Comparison of ENCODE assay signal across 8 cellular contexts in genomic region chr19:14505488-14506239, GRCh38. TPM values are rescaled to one million over a fixed set of nuclear protein-coding genes. Genes with fewer than 3 reads are reported as not detected.
DNase-seq lines count a peak whose midpoint lies in the region; ATAC-seq, FAIRE-seq and TF ChIP-seq lines count a peak whose summit lies in the region.

No MANE protein-coding gene starts in this region.

- in situ Hi-C loops in Caki2 (cut with HindIII; ENCODE audit: low pct_unique_long_range_greater_than_20kb, low sequenced_read_pairs) = no loop called here
- in situ Hi-C loops in K562 (cut with MboI) = no loop called here

- no peak for TF ChIP-seq EP300 in K562 (IDR thresholded peaks at IDR 0.05; ENCODE audit: low read length)

- 21% methylated on average over 19 of the region's 19 CpGs for WGBS in K562 (ENCODE audit: insufficient coverage, low coverage, missing lambda C conversion rate)

- H3K4me1 ChIP-seq in HUES6 (ENCODE audit: control insufficient read depth, insufficient read depth, low read length) = peaks cover 4% of the 10 kb centered on the region; the same call in 1 of the 2 replicates
- peaks cover 22 to 26% of the 10 kb centered on the region in 2 experiments for H3K4me1 ChIP-seq in K562 (replicated peaks in 1 of 2; ENCODE audit: control insufficient read depth in 2 of 2, insufficient read depth in 2 of 2, low read length in 2 of 2)

- peak in 1 of 2 experiments; percentile 66; a peak in 2 of 4 replicates for TF ChIP-seq RAD21 in K562 (CRISPR knock-in tag; conservative IDR thresholded peaks at IDR 0.05 in 1 of 2, IDR thresholded peaks at IDR 0.05 in 1 of 2)

- no TSS peak for BruUV-seq in K562 (replicated peaks; lab: Mats Ljungman, UMichigan)

- H2AFZ ChIP-seq in K562 (ENCODE audit: low read depth, low read length) = peak overlapping the region; percentile 60

- H3K9ac ChIP-seq in HUES6 (ENCODE audit: low read length) (peak overlapping the region; percentile 19), K562 (ENCODE audit: insufficient read depth in 1 of 2, low read depth in 2 of 2, low read length in 2 of 2) (peak overlapping the region in 1 of 2 experiments; percentile 32; a peak in 1 of 4 replicates)

- peak; percentile 75 for FAIRE-seq in K562 (lab: Jason Lieb, UNC)

- intact Hi-C loops in K562 (cut with micrococcal nuclease) = loop anchor here (1.0 kb wide), 1 partner anchor 46 kb away; no protein-coding TSS in a partner anchor
- intact Hi-C loops in left colon (cut with DNase I, micrococcal nuclease) = no loop called here

- H3K27ac ChIP-seq in HUES6 (ENCODE audit: low read depth, low read length) (no peak overlapping the region), K562 (ENCODE audit: extremely low read depth, low read depth, low read length) (no peak overlapping the region; the same call in 2 of the 3 replicates)

- CTCF ChIA-PET in K562 (lab: Yijun Ruan, JAX; ENCODE audit: low intra/inter-chr PET ratio) = interaction anchor here (0.6 to 1.6 kb wide), 3 partner anchors 11 to 224 kb away, joined by 3 to 6 read pairs (median 3); no protein-coding TSS in a partner anchor

- no peaks in the 10 kb centered on the region; the same call in 1 of the 2 replicates for H4K20me1 ChIP-seq in K562 (replicated peaks; ENCODE audit: control insufficient read depth, insufficient read depth, low read length)

- H3K36me3 ChIP-seq in HUES6 (ENCODE audit: control insufficient read depth, insufficient read depth, low read length) (no peaks in the 10 kb centered on the region), K562 (ENCODE audit: control insufficient read depth, insufficient read depth, low read length) (no peaks in the 10 kb centered on the region)

- H3K27me3 ChIP-seq in HUES6 (ENCODE audit: control insufficient read depth, insufficient read depth, low read length) (no peaks in the 10 kb centered on the region), K562 (ENCODE audit: control insufficient read depth in 2 of 2, insufficient read depth in 2 of 2, low read length in 2 of 2) (no peaks in the 10 kb centered on the region)

- POLR2A ChIA-PET in K562 (lab: Yijun Ruan, JAX) = interaction anchor here (0.6 to 7.5 kb wide), 4 partner anchors 8 to 121 kb away, joined by 3 to 70 read pairs (median 7); partner anchors contain the start of gene DNAJB1

- H3K4me2 ChIP-seq in K562 (ENCODE audit: insufficient read depth, low read length) = peak overlapping the region; percentile 58

- peak; percentile 83 to 93 (median 84) for TF ChIP-seq CTCF in K562 (IDR thresholded peaks at IDR 0.05 in 2 of 3, conservative IDR thresholded peaks at IDR 0.05 in 1 of 3; ENCODE audit: insufficient read depth in 2 of 3, low read depth in 1 of 3, low read length in 3 of 3)

- no peak for TF ChIP-seq POLR2A in K562 (conservative IDR thresholded peaks at IDR 0.05)

- no peak overlapping the region for H3K4me3 ChIP-seq in HUES6 (ENCODE audit: low read depth, low read length)
- H3K4me3 ChIP-seq in K562 = no peak overlapping the region

- no peaks in the 10 kb centered on the region for H3K9me1 ChIP-seq in K562 (ENCODE audit: control insufficient read depth, insufficient read depth, low read length)

- DNase-seq in Caki2 (ENCODE audit: low read depth) = peak; percentile 99
- peak; percentile 72 for DNase-seq in UCSD-AML1 (lab: John Stamatoyannopoulos, UW; ENCODE audit: unreplicated experiment)
- peak; percentile 80 to 87 (median 84) for DNase-seq in K562 (ENCODE audit: extremely low read depth in 1 of 4, low spot score in 3 of 4)
- peak; percentile 66 to 80 for DNase-seq in left colon
- DNase-seq in stimulated activated CD8-positive, alpha-beta memory T cell treated with anti-CD3 and anti-CD28 coated beads, Interleukin-15, amount 100 ng/mL, for 1 hour (ENCODE audit: low read depth) = peak; percentile 43
- DNase-seq in cerebellar nuclear complex (lab: John Stamatoyannopoulos, UW) = no peak

- H3K9me3 ChIP-seq in HUES6 (ENCODE audit: control insufficient read depth, insufficient read depth, low read depth, low read length) = no peaks in the 10 kb centered on the region
- H3K9me3 ChIP-seq in K562 (replicated peaks; ENCODE audit: control insufficient read depth, insufficient read depth, low read depth, low read length) = no peaks in the 10 kb centered on the region

- no peaks in the 10 kb centered on the region for H3K79me2 ChIP-seq in K562 (ENCODE audit: control insufficient read depth, insufficient read depth, low read length)

- ATAC-seq in K562 = peak; percentile 91
- peak; percentile 83 for ATAC-seq in left colon
- ATAC-seq in HG03108 (IDR thresholded peaks at IDR 0.05; ENCODE audit: unreplicated experiment) = no peak

RNA-seq across cellular contexts. Expression of gene GIPC1, which starts 9.7 kb away (rescaled TPM):
- 321 and 340 TPM in 2 replicates for total RNA-seq in Caki2 (2014; rRNA removed; shearing (Covaris generic); ENCODE audit: low replicate concordance)
- total RNA-seq in K562 (2011; cell fraction: chromatin; rRNA removed; ENCODE audit: low replicate concordance) = 18.6 and 50.3 TPM in 2 replicates
- total RNA-seq in K562 (2011; cell fraction: nucleolus; rRNA removed) = 32.9 and 38.4 TPM in 2 replicates
- 26.4 and 30.8 TPM in 2 replicates for total RNA-seq in K562 (2011; cell fraction: nucleoplasm; rRNA removed)
- 54.7 and 71.2 TPM in 2 replicates for total RNA-seq in K562 (2014; rRNA removed)
- 7.8 and 12.0 TPM in 2 replicates for total RNA-seq in K562 (2014; rRNA removed; fragmentation: Illumina TruSeq; extraction: Trizol)
- 39.7 and 46.3 TPM in 2 replicates for total RNA-seq in K562 (2015; rRNA removed; fragmentation: Illumina TruSeq; extraction: Trizol)
- 49.7 and 51.7 TPM in 2 replicates for total RNA-seq in K562 (2021)
- 24.8 and 26.6 TPM in 2 replicates for polyA plus RNA-seq in K562 (2011; rRNA removed)
- 25.0 and 75.6 TPM in 2 replicates for polyA plus RNA-seq in K562 (2011; cell fraction: cytosol; rRNA removed)
- 15.3 and 27.8 TPM in 2 replicates for polyA plus RNA-seq in K562 (2011; cell fraction: nucleus; rRNA removed)
- polyA plus RNA-seq in K562 (2012) = 37.9 and 39.8 TPM in 2 replicates
- polyA plus RNA-seq in K562 (2014; fragmentation: Illumina TruSeq; extraction: Trizol) = 13.6 and 35.1 TPM in 2 replicates
- polyA plus RNA-seq in K562 (2014; fragmentation: Nextera tagmentation; extraction: Ambion mirVana) = 1 to 10 TPM in 1 of 2 experiments, under 1 TPM in 1; 0.49 to 1.1 TPM
- 50.8 and 52.2 TPM in 2 replicates for polyA plus RNA-seq in K562 (2014; rRNA removed)
- polyA minus RNA-seq in K562 (2011; rRNA and poly(A)+ RNA removed) = 6.3 and 11.7 TPM in 2 replicates
- 32.3 and 41.7 TPM in 2 replicates for polyA minus RNA-seq in K562 (2011; cell fraction: cytosol; rRNA and poly(A)+ RNA removed)
- polyA minus RNA-seq in K562 (2011; cell fraction: nucleus; rRNA and poly(A)+ RNA removed) = 8.9 and 9.0 TPM in 2 replicates
- 100 to 1,000 TPM; 310 to 395 TPM for total RNA-seq in left colon

RNA-seq across cellular contexts. Expression of gene DNAJB1, which starts 12.5 kb away (rescaled TPM):
- total RNA-seq in Caki2 (2014; rRNA removed; shearing (Covaris generic); ENCODE audit: low replicate concordance) = 160 and 173 TPM in 2 replicates
- total RNA-seq in K562 (2011; cell fraction: chromatin; rRNA removed; ENCODE audit: low replicate concordance) = 66.1 and 87.4 TPM in 2 replicates
- total RNA-seq in K562 (2011; cell fraction: nucleolus; rRNA removed) = 67.0 and 68.3 TPM in 2 replicates
- total RNA-seq in K562 (2011; cell fraction: nucleoplasm; rRNA removed) = 68.0 and 69.1 TPM in 2 replicates
- 62.1 and 71.5 TPM in 2 replicates for total RNA-seq in K562 (2014; rRNA removed)
- total RNA-seq in K562 (2014; rRNA removed; fragmentation: Illumina TruSeq; extraction: Trizol) = 51.2 and 60.9 TPM in 2 replicates
- total RNA-seq in K562 (2015; rRNA removed; fragmentation: Illumina TruSeq; extraction: Trizol) = 85.3 and 86.5 TPM in 2 replicates
- 94.8 and 99.9 TPM in 2 replicates for total RNA-seq in K562 (2021)
- polyA plus RNA-seq in K562 (2011; rRNA removed) = 83.5 and 113 TPM in 2 replicates
- 101 TPM in 2 replicates for polyA plus RNA-seq in K562 (2011; cell fraction: cytosol; rRNA removed)
- 78.2 and 79.0 TPM in 2 replicates for polyA plus RNA-seq in K562 (2011; cell fraction: nucleus; rRNA removed)
- 69.4 and 84.8 TPM in 2 replicates for polyA plus RNA-seq in K562 (2012)
- polyA plus RNA-seq in K562 (2014; fragmentation: Illumina TruSeq; extraction: Trizol) = 78.3 and 100 TPM in 2 replicates
- 10 to 100 TPM; 13.2 to 16.2 TPM for polyA plus RNA-seq in K562 (2014; fragmentation: Nextera tagmentation; extraction: Ambion mirVana)
- polyA plus RNA-seq in K562 (2014; rRNA removed) = 61.7 and 79.2 TPM in 2 replicates
- 71.6 and 93.9 TPM in 2 replicates for polyA minus RNA-seq in K562 (2011; rRNA and poly(A)+ RNA removed)
- 31.4 and 40.9 TPM in 2 replicates for polyA minus RNA-seq in K562 (2011; cell fraction: cytosol; rRNA and poly(A)+ RNA removed)
- 22.5 and 40.4 TPM in 2 replicates for polyA minus RNA-seq in K562 (2011; cell fraction: nucleus; rRNA and poly(A)+ RNA removed)
- total RNA-seq in left colon = 100 to 1,000 TPM; 122 to 123 TPM

RNA-seq across cellular contexts. Expression of gene TECR, which starts 23.7 kb away (rescaled TPM):
- total RNA-seq in Caki2 (2014; rRNA removed; shearing (Covaris generic); ENCODE audit: low replicate concordance) = 169 and 181 TPM in 2 replicates
- total RNA-seq in K562 (2011; cell fraction: chromatin; rRNA removed; ENCODE audit: low replicate concordance) = 122 and 325 TPM in 2 replicates
- 437 and 484 TPM in 2 replicates for total RNA-seq in K562 (2011; cell fraction: nucleolus; rRNA removed)
- total RNA-seq in K562 (2011; cell fraction: nucleoplasm; rRNA removed) = 307 and 324 TPM in 2 replicates
- total RNA-seq in K562 (2014; rRNA removed) (86.0 and 158 TPM in 2 replicates), K562 (2014; rRNA removed; fragmentation: Illumina TruSeq; extraction: Trizol) (33.1 and 36.7 TPM in 2 replicates), K562 (2015; rRNA removed; fragmentation: Illumina TruSeq; extraction: Trizol) (81.9 and 91.6 TPM in 2 replicates), K562 (2021) (186 and 195 TPM in 2 replicates), left colon (100 to 1,000 TPM; 119 to 161 TPM)
- polyA plus RNA-seq in K562 (2011; rRNA removed) (68.0 and 169 TPM in 2 replicates), K562 (2014; fragmentation: Illumina TruSeq; extraction: Trizol) (204 and 211 TPM in 2 replicates), K562 (2014; fragmentation: Nextera tagmentation; extraction: Ambion mirVana) (10 to 100 TPM; 29.3 to 73.2 TPM), K562 (2014; rRNA removed) (81.4 and 108 TPM in 2 replicates)
- polyA plus RNA-seq in K562 (2011; cell fraction: cytosol; rRNA removed) = 224 and 335 TPM in 2 replicates
- polyA plus RNA-seq in K562 (2011; cell fraction: nucleus; rRNA removed) = 326 and 378 TPM in 2 replicates
- polyA plus RNA-seq in K562 (2012) = 229 and 297 TPM in 2 replicates
- polyA minus RNA-seq in K562 (2011; rRNA and poly(A)+ RNA removed) = 76.6 and 95.7 TPM in 2 replicates
- polyA minus RNA-seq in K562 (2011; cell fraction: cytosol; rRNA and poly(A)+ RNA removed) = 188 and 209 TPM in 2 replicates
- polyA minus RNA-seq in K562 (2011; cell fraction: nucleus; rRNA and poly(A)+ RNA removed) = 66.2 and 80.1 TPM in 2 replicates

RNA-seq across cellular contexts. Expression of gene PTGER1, which starts 30.5 kb away (rescaled TPM):
- total RNA-seq in Caki2 (2014; rRNA removed; shearing (Covaris generic); ENCODE audit: low replicate concordance) = 0.24 TPM in 1 of 2 replicates, not detected in the other
- not detected in 2 replicates for total RNA-seq in K562 (2011; cell fraction: chromatin; rRNA removed; ENCODE audit: low replicate concordance)
- total RNA-seq in K562 (2011; cell fraction: nucleolus; rRNA removed) = 1.1 and 1.3 TPM in 2 replicates
- 0.51 TPM in 1 of 2 replicates, not detected in the other for total RNA-seq in K562 (2011; cell fraction: nucleoplasm; rRNA removed)
- total RNA-seq in K562 (2014; rRNA removed) (0.27 and 0.29 TPM in 2 replicates), K562 (2014; rRNA removed; fragmentation: Illumina TruSeq; extraction: Trizol) (not detected in 2 replicates), K562 (2015; rRNA removed; fragmentation: Illumina TruSeq; extraction: Trizol) (not detected in 2 replicates), K562 (2021) (0.29 and 0.35 TPM in 2 replicates), left colon (under 1 TPM; 0.52 to 0.84 TPM)
- polyA plus RNA-seq in K562 (2011; rRNA removed) (0.06 TPM in 1 of 2 replicates, not detected in the other), K562 (2014; fragmentation: Illumina TruSeq; extraction: Trizol) (not detected in 2 replicates), K562 (2014; fragmentation: Nextera tagmentation; extraction: Ambion mirVana) (not detected), K562 (2014; rRNA removed) (0.34 and 0.36 TPM in 2 replicates)
- 0.10 and 0.88 TPM in 2 replicates for polyA plus RNA-seq in K562 (2011; cell fraction: cytosol; rRNA removed)
- polyA plus RNA-seq in K562 (2011; cell fraction: nucleus; rRNA removed) = 0.13 and 0.34 TPM in 2 replicates
- polyA plus RNA-seq in K562 (2012) = 0.16 and 0.65 TPM in 2 replicates
- not detected in 2 replicates for polyA minus RNA-seq in K562 (2011; rRNA and poly(A)+ RNA removed)
- not detected in 2 replicates for polyA minus RNA-seq in K562 (2011; cell fraction: cytosol; rRNA and poly(A)+ RNA removed)
- polyA minus RNA-seq in K562 (2011; cell fraction: nucleus; rRNA and poly(A)+ RNA removed) = 0.40 TPM in 1 of 2 replicates, not detected in the other

Comparison
In these comparisons a context has a peak if more than half of its experiments do, and no peak if none do; other contexts are left out.
1. DNase-seq: peak in Caki2 (single experiment), UCSD-AML1 (single experiment), K562 (4 of 4), left colon (2 of 2) and stimulated activated CD8-positive, alpha-beta memory T cell treated with anti-CD3 and anti-CD28 coated beads, Interleukin-15, amount 100 ng/mL, for 1 hour (single experiment); none in cerebellar nuclear complex (0 of 2).